Comparison of ENCODE assay signal across 1 cellular context in genomic region chr1:161158316-161159016, GRCh38.
TF ChIP-seq lines count a peak whose summit lies in the region.

No MANE protein-coding gene starts in this region.

TF ChIP-seq in SK-N-SH, 30 proteins besides CTCF, POLR2A, EP300 and RAD21 (continued from another document):
- no peak for TF ChIP-seq PBX3 (IDR thresholded peaks at IDR 0.05)
- no peak for TF ChIP-seq YY1 (IDR thresholded peaks at IDR 0.05; ENCODE audit: low read depth)
- no peak for TF ChIP-seq NFIC (IDR thresholded peaks at IDR 0.05; ENCODE audit: borderline replicate concordance)
- no peak for TF ChIP-seq TCF12 (IDR thresholded peaks at IDR 0.05)
- no peak for TF ChIP-seq RFX5 (IDR thresholded peaks at IDR 0.05; ENCODE audit: low read length)
- TF ChIP-seq REST (IDR thresholded peaks at IDR 0.05; ENCODE audit: low read depth, low read length), result no peak
- TF ChIP-seq IRF3 (IDR thresholded peaks at IDR 0.05; ENCODE audit: low read depth, low read length), result no peak
- TF ChIP-seq CHD2 (IDR thresholded peaks at IDR 0.05; ENCODE audit: low read length, partially characterized antibody), result no peak
- no peak for TF ChIP-seq FOXM1 (IDR thresholded peaks at IDR 0.05; ENCODE audit: low read depth)
